8 cellular contexts compared by ENCODE assay signal in the genomic region with DNA sequence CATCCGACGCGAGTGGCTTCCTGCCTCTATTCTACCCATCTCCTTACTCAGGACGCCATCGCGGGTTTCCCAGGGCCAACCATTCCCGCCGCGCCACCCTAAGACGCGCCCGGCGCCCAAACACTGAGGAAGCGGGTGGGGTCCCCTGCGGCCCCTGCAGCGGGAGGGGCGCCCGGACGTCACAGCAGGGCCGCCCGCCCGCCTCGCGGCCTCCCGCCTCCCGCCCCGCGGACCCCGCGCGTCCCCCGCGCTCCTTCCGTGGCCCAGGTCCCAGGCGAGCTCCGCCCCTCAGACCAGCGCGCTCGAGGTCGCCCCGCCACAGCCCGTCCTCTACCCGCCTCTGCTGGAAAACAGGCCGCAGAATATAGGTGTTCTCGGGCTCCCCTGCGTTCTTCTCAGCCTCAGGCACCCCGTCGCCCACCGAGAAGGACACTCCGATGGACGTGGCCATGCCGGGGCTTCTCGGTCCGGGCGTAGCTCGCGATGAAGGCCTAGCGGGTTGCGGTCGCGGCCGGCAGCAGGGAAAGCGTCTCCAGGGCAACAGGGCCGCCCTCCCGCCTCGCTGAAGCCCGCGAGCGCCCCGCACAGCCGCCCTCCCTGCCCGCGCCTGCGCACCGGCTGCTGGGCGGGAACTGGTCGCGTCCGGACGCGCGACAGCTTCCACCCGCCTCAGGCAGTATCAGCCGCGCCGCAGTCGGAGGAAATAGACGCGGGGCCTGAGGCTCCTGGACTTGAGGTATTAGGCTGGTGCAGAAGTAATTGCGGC. TPM values are rescaled to one million over a fixed set of nuclear protein-coding genes. Genes with fewer than 3 reads are reported as not detected.
A peak's percentile ranks its signal among the peaks of the same experiment; 100 is the strongest.
DNase-seq lines count a peak whose midpoint lies in the region; ATAC-seq, FAIRE-seq and TF ChIP-seq lines count a peak whose summit lies in the region.

Gene DYNLT2B (minus strand): TSS at position 539 of the 766 bp plus-strand sequence. CDS start 88 bp downstream, at position 451.

- peak; percentile 84 for FAIRE-seq in GM12892 (lab: Jason Lieb, UNC)

- peak within 1 kb of the TSS; percentile 86 to 97 for H3K27ac ChIP-seq in uterus

- intact Hi-C loops in T-helper 1 cell treated with Interleukin-12 subunit alpha and Interleukin-12 subunit beta and Interleukin-4 antibody, amounts not matched to agents 30 ng/mL and 1 ng/mL, for 36 hours (cut with micrococcal nuclease): loop anchor here (1.0 to 10.0 kb wide), 11 partner anchors 31 to 624 kb away; partner anchors contain the start of genes CEP19, FBXO45, NCBP2 and PCYT1A
- intact Hi-C loops in left ventricle myocardium superior (cut with micrococcal nuclease): no loop called here
- intact Hi-C loops in uterus (cut with DNase I; ENCODE audit: low total_unique reads): no loop called here

- no peaks in the 10 kb centered on the region for H3K27me3 ChIP-seq in uterus

- H3K9me3 ChIP-seq in uterus: no peaks in the 10 kb centered on the region

- TF ChIP-seq POLR2A in GM12892 (IDR thresholded peaks at IDR 0.05; ENCODE audit: low read depth, low read length): peak; percentile 89
- TF ChIP-seq POLR2A in uterus (IDR thresholded peaks at IDR 0.05): peak; percentile 37 to 70

- H3K4me3 ChIP-seq in uterus: peak within 1 kb of the TSS; percentile 77 to 93

- peak; percentile 85 for ATAC-seq in HG02840 (IDR thresholded peaks at IDR 0.05; ENCODE audit: low FRiP score, unreplicated experiment)
- peak; percentile 99 for ATAC-seq in left ventricle myocardium superior

- TF ChIP-seq CTCF in uterus (IDR thresholded peaks at IDR 0.05): peak in 2 of 4 experiments; percentile 8 to 23

- H3K36me3 ChIP-seq in uterus: no peaks in the 10 kb centered on the region

- no peaks in the 10 kb centered on the region for H3K4me1 ChIP-seq in uterus

- DNase-seq in GM12892 (ENCODE audit: insufficient read length): peak; percentile 98
- DNase-seq in NCI-H146 (lab: John Stamatoyannopoulos, UW): peak; percentile 93
- DNase-seq in amniotic stem cell (lab: John Stamatoyannopoulos, UW): peak; percentile 76
- peak; percentile 93 for DNase-seq in left ventricle myocardium superior
- peak; percentile 66 for DNase-seq in pulmonary artery endothelial cell (ENCODE audit: low read depth, low spot score)
- DNase-seq in uterus: peak; percentile 80 to 86

RNA-seq across cellular contexts. Expression of gene DYNLT2B, which starts in this region (rescaled TPM):
- polyA plus RNA-seq in GM12892 (2012; ENCODE audit: missing spikeins): 25.6 TPM
- total RNA-seq in T-helper 1 cell treated with Interleukin-12 subunit alpha and Interleukin-12 subunit beta and Interleukin-4 antibody, amounts not matched to agents 30 ng/mL and 1 ng/mL, for 36 hours: 17.2 and 17.8 TPM in 2 replicates
- total RNA-seq in left ventricle myocardium superior: 1.9 TPM
- 11.5 and 12.3 TPM in 2 replicates for total RNA-seq in pulmonary artery endothelial cell
- 10 to 100 TPM in 1 of 4 donors, 1 to 10 TPM in 2, not detected in 1; 1.3 to 12.0 (median 7.3) TPM for total RNA-seq in uterus

Comparison
In these comparisons a context has a peak if more than half of its experiments do, and no peak if none do; other contexts are left out.
1. Peak in every context shown above with its lines: DNase-seq, ATAC-seq, H3K4me3 ChIP-seq and H3K27ac ChIP-seq.